ENCODE assay signal across 8 cellular contexts in the genomic region with DNA sequence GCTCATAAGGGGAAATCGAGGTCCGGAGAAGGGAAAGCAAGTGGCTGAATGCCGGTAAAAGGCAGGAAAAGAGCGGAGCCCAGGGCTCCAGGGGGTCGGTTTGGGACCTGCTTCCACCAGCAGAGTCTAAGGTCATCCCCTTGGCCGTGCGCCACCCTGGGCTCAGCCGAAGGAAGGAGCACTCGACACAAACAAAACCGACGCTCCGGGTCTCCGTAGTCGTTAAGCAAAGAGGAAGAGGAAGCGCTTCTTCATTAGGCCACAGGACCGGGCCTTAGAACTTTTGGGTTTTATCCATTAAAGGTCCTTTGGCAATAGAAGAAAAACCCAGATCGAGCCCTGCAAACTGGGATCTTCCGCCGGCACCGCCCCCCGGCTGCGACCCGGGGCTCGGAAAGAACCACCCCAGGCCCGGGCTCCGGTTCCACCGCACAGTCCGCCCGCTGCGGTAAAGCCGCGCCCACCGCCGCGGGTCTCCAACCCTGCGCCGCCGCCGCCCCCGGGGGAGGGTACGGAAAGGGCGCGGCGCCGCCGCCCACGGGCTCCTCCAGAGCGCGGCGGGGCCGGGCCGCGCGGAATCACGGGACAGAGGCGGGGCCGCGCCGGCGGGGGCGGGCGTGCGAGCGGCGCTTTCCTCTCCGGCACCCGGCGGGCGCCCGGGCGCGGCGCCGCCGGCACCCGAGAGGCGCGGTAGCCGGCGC. TPM values are rescaled to one million over a fixed set of nuclear protein-coding genes. Genes with fewer than 3 reads are reported as not detected.
DNase-seq lines count a peak whose midpoint lies in the region; ATAC-seq, FAIRE-seq and TF ChIP-seq lines count a peak whose summit lies in the region.

TTL (plus strand) TSS at position 629 of the 701 bp plus-strand sequence. CDS start 189 bp downstream, outside the sequence.

- WGBS in A549 (ENCODE audit: missing lambda C conversion rate), result under 1% methylated on average over 29 of the region's 80 CpGs

- H3K4me1 ChIP-seq in A549, result peaks cover 13% of the 10 kb centered on the region

- TF ChIP-seq POLR2A in A549 (IDR thresholded peaks at IDR 0.05; ENCODE audit: low read length), result peak; percentile 48; the same call in 1 of the 2 replicates

- DNase-seq in A549 (ENCODE audit: low read depth in 1 of 2, low spot score in 1 of 2) (peak; percentile 66 to 69), NCI-H2227 treated with DMSO at 0.1 percent for 48 hours (lab: John Stamatoyannopoulos, UW) (peak; percentile 70), coronary artery (ENCODE audit: low spot score) (peak; percentile 78), left kidney (ENCODE audit: low read depth, low spot score) (peak; percentile 92)
- DNase-seq in activated CD4-positive, alpha-beta T cell treated with anti-CD3 and anti-CD28 coated beads for 4 hours, result peak; percentile 78 to 82
- peak; percentile 63 for DNase-seq in stimulated activated CD4-positive, alpha-beta T cell treated with anti-CD3 and anti-CD28 coated beads, Interleukin-1b, Interleukin-23, amount 100 ng/mL, for 48 hours

- no peak for TF ChIP-seq CTCF in A549 (IDR thresholded peaks at IDR 0.05)
- TF ChIP-seq CTCF in coronary artery (IDR thresholded peaks at IDR 0.05), result no peak

- CTCF ChIA-PET in A549 (lab: Yijun Ruan, JAX), result interaction anchor here (0.6 to 3.4 kb wide), 20 partner anchors 10 to 594 kb away, joined by 3 to 24 read pairs (median 6); partner anchors contain the start of gene CHCHD5

- peak within 1 kb of the TSS; percentile 92 for H3K4me2 ChIP-seq in A549

- H3K27ac ChIP-seq in A549 (peak within 1 kb of the TSS; percentile 84 to 93), coronary artery (peak within 1 kb of the TSS; percentile 79 to 97)

- no peak for TF ChIP-seq EP300 in A549 (IDR thresholded peaks at IDR 0.05)

- TF ChIP-seq RAD21 in A549 (conservative IDR thresholded peaks at IDR 0.05 in 1 of 2, IDR thresholded peaks at IDR 0.05 in 1 of 2), result no peak

- no peak for FAIRE-seq in A549 (lab: Jason Lieb, UNC)

- ATAC-seq in A549 (peak; percentile 74 to 77), GM18519 (IDR thresholded peaks at IDR 0.05; ENCODE audit: low FRiP score, unreplicated experiment) (peak; percentile 51), HG03039 (IDR thresholded peaks at IDR 0.05; ENCODE audit: unreplicated experiment) (peak; percentile 67)

- H3K4me3 ChIP-seq in A549, result peak within 1 kb of the TSS; percentile 59
- H3K4me3 ChIP-seq in coronary artery, result peak within 1 kb of the TSS; percentile 94

- no peaks in the 10 kb centered on the region for H3K9me3 ChIP-seq in A549

- POLR2A ChIA-PET in A549 (lab: Yijun Ruan, JAX), result interaction anchor here (1.0 kb wide), 1 partner anchor 12 kb away, joined by 4 read pairs; no protein-coding TSS in a partner anchor

TF ChIP-seq in A549, 52 proteins besides CTCF, POLR2A, EP300 and RAD21:
- TF ChIP-seq GATA3 (IDR thresholded peaks at IDR 0.05; ENCODE audit: borderline replicate concordance), result no peak
- no peak for TF ChIP-seq SMC3 (IDR thresholded peaks at IDR 0.05)
- no peak for TF ChIP-seq RFX5 (IDR thresholded peaks at IDR 0.05)
- no peak for TF ChIP-seq CBX8 (IDR thresholded peaks at IDR 0.05)
- peak in 1 of 2 experiments; percentile 33; a peak in 2 of 5 replicates for TF ChIP-seq JUN (IDR thresholded peaks at IDR 0.05)
- no peak for TF ChIP-seq NFE2L2 (conservative IDR thresholded peaks at IDR 0.05; ENCODE audit: low read length)
- no peak for TF ChIP-seq MAZ (IDR thresholded peaks at IDR 0.05; ENCODE audit: borderline replicate concordance, low read depth, low read length)
- no peak for TF ChIP-seq ZFP36 (IDR thresholded peaks at IDR 0.05; ENCODE audit: borderline replicate concordance, partially characterized antibody)
- TF ChIP-seq HES2 (IDR thresholded peaks at IDR 0.05), result no peak
- 0 out of 3 replicates have a peak, but pooled peaks have one; percentile 26 for TF ChIP-seq BCL3 (IDR thresholded peaks at IDR 0.05)
- no peak for TF ChIP-seq HOXB5 (CRISPR knock-in tag; IDR thresholded peaks at IDR 0.05)
- TF ChIP-seq HDAC2 (IDR thresholded peaks at IDR 0.05), result 0 out of 2 replicates have a peak, but pooled peaks have one; percentile 50
- no peak for TF ChIP-seq REST (IDR thresholded peaks at IDR 0.05)
- TF ChIP-seq MAFK (IDR thresholded peaks at IDR 0.05; ENCODE audit: partially characterized antibody), result no peak
- no peak for TF ChIP-seq EHF (CRISPR knock-in tag; IDR thresholded peaks at IDR 0.05)
- TF ChIP-seq FOSL2 (IDR thresholded peaks at IDR 0.05), result no peak
- no peak for TF ChIP-seq FOSL2 (CRISPR knock-in tag; IDR thresholded peaks at IDR 0.05)
- TF ChIP-seq PHF8 (IDR thresholded peaks at IDR 0.05; ENCODE audit: borderline replicate concordance, low read depth), result peak; percentile 51; the same call in 1 of the 2 replicates
- TF ChIP-seq TP53 (CRISPR knock-in tag; IDR thresholded peaks at IDR 0.05), result no peak
- TF ChIP-seq EHMT2 (IDR thresholded peaks at IDR 0.05; ENCODE audit: low read depth), result no peak
- TF ChIP-seq BHLHE40 (IDR thresholded peaks at IDR 0.05; ENCODE audit: low read depth, low read length), result no peak
- TF ChIP-seq CHD2 (IDR thresholded peaks at IDR 0.05; ENCODE audit: low read length, partially characterized antibody), result no peak
- TF ChIP-seq, protein P1, sequence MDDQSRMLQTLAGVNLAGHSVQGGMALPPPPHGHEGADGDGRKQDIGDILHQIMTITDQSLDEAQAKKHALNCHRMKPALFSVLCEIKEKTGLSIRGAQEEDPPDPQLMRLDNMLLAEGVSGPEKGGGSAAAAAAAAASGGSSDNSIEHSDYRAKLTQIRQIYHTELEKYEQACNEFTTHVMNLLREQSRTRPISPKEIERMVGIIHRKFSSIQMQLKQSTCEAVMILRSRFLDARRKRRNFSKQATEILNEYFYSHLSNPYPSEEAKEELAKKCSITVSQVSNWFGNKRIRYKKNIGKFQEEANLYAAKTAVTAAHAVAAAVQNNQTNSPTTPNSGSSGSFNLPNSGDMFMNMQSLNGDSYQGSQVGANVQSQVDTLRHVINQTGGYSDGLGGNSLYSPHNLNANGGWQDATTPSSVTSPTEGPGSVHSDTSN (IDR thresholded peaks at IDR 0.05), result no peak
- TF ChIP-seq NR3C1 (IDR thresholded peaks at IDR 0.05), result no peak
- no peak for TF ChIP-seq HOXB13 (CRISPR knock-in tag; IDR thresholded peaks at IDR 0.05; ENCODE audit: low read depth)

RNA-seq across cellular contexts. Expression of gene TTL, which starts in this region (rescaled TPM):
- 29.7 and 39.0 TPM in 2 replicates for polyA plus RNA-seq in A549 (2011; rRNA removed)
- 9.2 and 11.8 TPM in 2 replicates for polyA plus RNA-seq in A549 (2012; cell fraction: cytosol; rRNA removed)
- polyA plus RNA-seq in A549 (2012; cell fraction: nucleus; rRNA removed), result 12.8 and 20.8 TPM in 2 replicates
- 29.8 to 33.1 TPM (median 31.3 TPM) in 3 replicates for polyA plus RNA-seq in A549 (2017; fragmentation: RNase III; extraction: RNeasy Plus Mini Kit Qiagen cat#74134 plus additional on column Dnase treatment)
- 34.0 and 42.1 TPM in 2 replicates for polyA minus RNA-seq in A549 (2011; rRNA and poly(A)+ RNA removed)

Comparison
In these comparisons a context has a peak if more than half of its experiments do, and no peak if none do; other contexts are left out.
1. Peak in every context shown above with its lines: DNase-seq, ATAC-seq, H3K4me3 ChIP-seq and H3K27ac ChIP-seq.